In genomic region chr4:178426871-178427270, GRCh38 we compare ENCODE assay signal across 35 cellular contexts.
"Had no signal": no experiment of that assay in that cellular context is flagged by ENCODE, and none has a peak within 500 bp of the region (broad histone marks: within the 10 kb centered on the region; RNA-seq: fewer than 3 reads in every experiment).

No MANE protein-coding gene starts in this region.

- H3K27ac ChIP-seq: KMS-11 had no signal

- H3K4me3 ChIP-seq: MG63 had no signal

- DNase-seq: Karpas-422, Kasumi-1, KG1, MG63, MM.1S, MV-4-11, NCI-H1048, NCI-H1092, NCI-H1092 treated with DMSO at 0.1 percent for 48 hours, NCI-H1105, NCI-H1105 treated with DMSO at 0.1 percent for 48 hours, NCI-H1417, NCI-H1417 treated with DMSO at 0.1 percent for 48 hours, NCI-H1436, NCI-H146, NCI-H1694, NCI-H1694 treated with DMSO at 0.1 percent for 48 hours, NCI-H187, NCI-H187 treated with DMSO at 0.1 percent for 48 hours, NCI-H1930, NCI-H2029, NCI-H2029 treated with DMSO at 0.1 percent for 48 hours, NCI-H2081, NCI-H2081 treated with DMSO at 0.1 percent for 48 hours, NCI-H2107, NCI-H2171, NCI-H2171 treated with DMSO at 0.1 percent for 48 hours, NCI-H2227 treated with DMSO at 0.1 percent for 48 hours, NCI-H226, NCI-H345, NCI-H446, NCI-H446 treated with DMSO at 0.1 percent for 48 hours, NCI-H510A, NCI-H510A treated with DMSO at 0.1 percent for 48 hours had no signal

- H3K9me3 ChIP-seq: MG63 had no signal

- H3K9ac ChIP-seq: KMS-11 had no signal

- H3K4me2 ChIP-seq: KMS-11 had no signal

- H3K27me3 ChIP-seq: MG63 had no signal

- H3K36me3 ChIP-seq: MG63 had no signal
